8 cellular contexts compared by ENCODE assay signal in genomic region chr11:70176940-70177689, GRCh38. TPM values are rescaled to one million over a fixed set of nuclear protein-coding genes. Genes with fewer than 3 reads are reported as not detected.
DNase-seq lines count a peak whose midpoint lies in the region; ATAC-seq and TF ChIP-seq lines count a peak whose summit lies in the region.

No MANE protein-coding gene starts in this region.

- no peaks in the 10 kb centered on the region for H3K36me3 ChIP-seq in effector memory CD4-positive, alpha-beta T cell (ENCODE audit: control insufficient read depth, insufficient read depth, low read length)
- H3K36me3 ChIP-seq in gastrocnemius medialis = no peaks in the 10 kb centered on the region

- H3K4me1 Mint-ChIP-seq in CD14-positive monocyte = no peaks in the 10 kb centered on the region
- no peaks in the 10 kb centered on the region for H3K4me1 Mint-ChIP-seq in HFFc6 (ENCODE audit: low read depth)
- H3K4me1 Mint-ChIP-seq in activated CD4-positive, alpha-beta T cell treated with anti-CD3 and anti-CD28 coated beads for 36 hours = no peaks in the 10 kb centered on the region

- H3K4me3 ChIP-seq in effector memory CD4-positive, alpha-beta T cell (ENCODE audit: insufficient read depth, low read depth, low read length, poor library complexity, severe bottlenecking) = no peak overlapping the region
- H3K4me3 ChIP-seq in gastrocnemius medialis = no peak overlapping the region

- intact Hi-C loops in CD14-positive monocyte (cut with micrococcal nuclease) = no loop called here
- intact Hi-C loops in activated CD4-positive, alpha-beta T cell treated with anti-CD3 and anti-CD28 coated beads for 36 hours (cut with DNase I, micrococcal nuclease) = no loop called here
- intact Hi-C loops in gastrocnemius medialis (cut with DNase I; ENCODE audit: low total_unique reads) = no loop called here

- no peaks in the 10 kb centered on the region for H3K36me3 Mint-ChIP-seq in CD14-positive monocyte
- H3K36me3 Mint-ChIP-seq in HFFc6 (ENCODE audit: low read depth) = no peaks in the 10 kb centered on the region
- H3K36me3 Mint-ChIP-seq in activated CD4-positive, alpha-beta T cell treated with anti-CD3 and anti-CD28 coated beads for 36 hours (ENCODE audit: low read depth) = no peaks in the 10 kb centered on the region

- peak; percentile 75 for ATAC-seq in activated CD4-positive, alpha-beta T cell treated with anti-CD3 and anti-CD28 coated beads for 36 hours
- ATAC-seq in gastrocnemius medialis (no peak), GM21360 (IDR thresholded peaks at IDR 0.05; ENCODE audit: unreplicated experiment) (no peak)

- TF ChIP-seq POLR2A in gastrocnemius medialis (IDR thresholded peaks at IDR 0.05) = no peak

- H3K9me3 Mint-ChIP-seq in CD14-positive monocyte (no peaks in the 10 kb centered on the region), HFFc6 (no peaks in the 10 kb centered on the region)
- H3K9me3 Mint-ChIP-seq in activated CD4-positive, alpha-beta T cell treated with anti-CD3 and anti-CD28 coated beads for 36 hours (ENCODE audit: low read depth) = no peaks in the 10 kb centered on the region

- H3K27ac Mint-ChIP-seq in CD14-positive monocyte (no peak overlapping the region), HFFc6 (no peak overlapping the region)
- no peak overlapping the region for H3K27ac Mint-ChIP-seq in activated CD4-positive, alpha-beta T cell treated with anti-CD3 and anti-CD28 coated beads for 36 hours

- H3K4me3 Mint-ChIP-seq in CD14-positive monocyte (no peak overlapping the region), HFFc6 (no peak overlapping the region)
- H3K4me3 Mint-ChIP-seq in activated CD4-positive, alpha-beta T cell treated with anti-CD3 and anti-CD28 coated beads for 36 hours = no peak overlapping the region

- CTCF ChIA-PET in activated CD4-positive, alpha-beta T cell treated with anti-CD3 and anti-CD28 coated beads for 36 hours (lab: Charles Lee) = interaction anchor here (0.6 to 0.8 kb wide), 5 partner anchors 19 to 564 kb away, joined by 3 to 4 read pairs (median 3); partner anchors contain the start of gene PPFIA1

- no peaks in the 10 kb centered on the region for H3K4me1 ChIP-seq in effector memory CD4-positive, alpha-beta T cell (ENCODE audit: control insufficient read depth, insufficient read depth, low read length, poor library complexity, severe bottlenecking)
- H3K4me1 ChIP-seq in gastrocnemius medialis = no peaks in the 10 kb centered on the region

- H3K9me3 ChIP-seq in effector memory CD4-positive, alpha-beta T cell (ENCODE audit: control insufficient read depth, low read length) = no peaks in the 10 kb centered on the region
- no peaks in the 10 kb centered on the region for H3K9me3 ChIP-seq in gastrocnemius medialis

- no peaks in the 10 kb centered on the region for H3K27me3 ChIP-seq in effector memory CD4-positive, alpha-beta T cell (replicated peaks; ENCODE audit: control insufficient read depth, insufficient read depth, low read length, poor library complexity, severe bottlenecking)
- no peaks in the 10 kb centered on the region for H3K27me3 ChIP-seq in gastrocnemius medialis

- H3K27ac ChIP-seq in effector memory CD4-positive, alpha-beta T cell (ENCODE audit: insufficient read depth, low read length, poor library complexity, severe bottlenecking) = no peak overlapping the region
- H3K27ac ChIP-seq in gastrocnemius medialis = no peak overlapping the region

- H3K27me3 Mint-ChIP-seq in CD14-positive monocyte (ENCODE audit: low read depth in 3 of 3) (peaks cover 0 to 3% (median 2%) of the 10 kb centered on the region in 3 donors), HFFc6 (ENCODE audit: insufficient read depth) (peaks cover 31% of the 10 kb centered on the region)
- H3K27me3 Mint-ChIP-seq in activated CD4-positive, alpha-beta T cell treated with anti-CD3 and anti-CD28 coated beads for 36 hours = no peaks in the 10 kb centered on the region

- in situ Hi-C loops in gastrocnemius medialis (cut with MboI; ENCODE audit: low sequenced_read_pairs in 4 of 4) = loop anchor here in 1 of 4 donors (10.0 kb wide), 1 partner anchor 252 kb away; no protein-coding TSS in a partner anchor

- DNase-seq in CD14-positive monocyte (ENCODE audit: low spot score) (no peak), HFFc6 (peak; percentile 6), gastrocnemius medialis (no peak), NCI-H2029 treated with DMSO at 0.1 percent for 48 hours (lab: John Stamatoyannopoulos, UW) (no peak), HPDE6-E6E7 (ENCODE audit: extremely low spot score) (no peak)
- peak; percentile 83 for DNase-seq in activated CD4-positive, alpha-beta T cell treated with anti-CD3 and anti-CD28 coated beads for 36 hours
- DNase-seq in effector memory CD4-positive, alpha-beta T cell = peak; percentile 19 to 42 (median 22)

- peak; percentile 74 for TF ChIP-seq CTCF in CD14-positive monocyte (IDR thresholded peaks at IDR 0.05)
- peak; percentile 77 for TF ChIP-seq CTCF in HFFc6 (IDR thresholded peaks at IDR 0.05)
- peak in 3 of 5 experiments; percentile 10 to 38 (median 28) for TF ChIP-seq CTCF in gastrocnemius medialis (IDR thresholded peaks at IDR 0.05 in 4 of 5, conservative IDR thresholded peaks at IDR 0.05 in 1 of 5)

- POLR2A ChIA-PET in activated CD4-positive, alpha-beta T cell treated with anti-CD3 and anti-CD28 coated beads for 36 hours (lab: Charles Lee) = no interaction called here

RNA-seq across cellular contexts. Expression of gene FADD, which starts 26.0 kb away (rescaled TPM):
- 1 to 10 TPM; 7.7 to 9.5 TPM for polyA plus RNA-seq in CD14-positive monocyte
- total RNA-seq in HFFc6 (2021; fragmentation: NEBNext Ultra II Directional; extraction: Animal tissue kit (Norgen Biotek cat#: 25700)) = 10 to 100 TPM; 25.8 to 32.2 (median 28.1) TPM
- total RNA-seq in activated CD4-positive, alpha-beta T cell treated with anti-CD3 and anti-CD28 coated beads for 36 hours = 10 to 100 TPM; 23.5 to 32.4 TPM
- total RNA-seq in gastrocnemius medialis = 10 to 100 TPM in 2 of 4 donors, 1 to 10 TPM in 2; 6.9 to 17.3 (median 10.4) TPM

Comparison
In these comparisons a context has a peak if more than half of its experiments do, and no peak if none do; other contexts are left out.
1. DNase-seq: peak in HFFc6 (single experiment), activated CD4-positive, alpha-beta T cell treated with anti-CD3 and anti-CD28 coated beads for 36 hours (single experiment) and effector memory CD4-positive, alpha-beta T cell (3 of 3); none in CD14-positive monocyte (single experiment), gastrocnemius medialis (0 of 2), NCI-H2029 treated with DMSO at 0.1 percent for 48 hours (single experiment) and HPDE6-E6E7 (single experiment).
2. Peak in every context shown above with its lines, with median percentiles within 50 percentile points of each other: CTCF ChIP-seq.